ENCODE assay signal across 23 cellular contexts in the genomic region with DNA sequence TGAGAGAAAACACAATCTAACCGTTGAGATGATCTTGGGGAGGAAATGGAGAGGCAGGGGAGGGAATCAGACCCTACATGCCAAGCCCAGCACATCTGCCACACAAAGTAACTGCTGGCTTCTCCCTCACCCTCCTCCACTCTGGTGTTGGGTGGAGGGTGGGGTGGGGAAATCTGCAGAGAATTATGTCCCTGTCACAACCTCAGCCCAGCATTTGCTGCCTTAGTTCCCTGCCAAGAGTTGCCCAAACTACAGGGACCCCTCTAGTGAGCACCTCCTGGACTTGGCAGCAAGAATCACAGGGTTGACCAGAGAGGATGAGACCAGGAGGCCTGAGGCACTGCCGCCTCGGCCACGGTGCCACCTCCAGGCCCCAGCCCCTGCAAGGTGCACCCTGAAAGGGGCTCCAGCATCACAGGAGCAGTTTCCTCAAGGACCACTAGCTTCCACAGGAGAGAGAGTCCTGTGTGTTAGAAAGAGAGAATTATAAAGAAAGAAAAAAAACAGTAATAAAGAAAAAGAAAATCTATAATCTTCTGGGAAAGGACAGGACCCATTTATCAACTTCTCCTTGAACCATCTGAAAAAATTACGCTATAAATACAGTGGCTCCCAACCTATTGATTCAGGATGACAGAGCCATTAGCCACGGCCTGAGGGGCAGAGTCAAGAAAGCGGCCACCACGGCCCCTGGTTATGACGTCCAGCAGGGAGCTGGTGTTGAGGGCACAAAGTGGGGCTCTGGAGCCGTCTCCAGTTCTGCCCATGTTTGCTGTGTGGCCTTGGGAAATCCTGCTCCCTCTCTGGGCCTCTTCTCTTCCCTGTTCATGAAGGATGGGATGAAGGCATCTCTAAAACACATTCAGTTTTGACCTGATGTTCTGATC.
"Had no signal": no experiment of that assay in that cellular context is flagged by ENCODE, and none has a peak within 500 bp of the region (broad histone marks: within the 10 kb centered on the region; RNA-seq: fewer than 3 reads in every experiment).

No MANE protein-coding gene starts in this region.

- H3K36me3 ChIP-seq: cardiac muscle cell, sigmoid colon had no signal

- H3K4me1 Mint-ChIP-seq: activated B cell treated with CpG ODN at 0.5 μM for 24 hours; activated CD4-positive, alpha-beta T cell treated with anti-CD3 and anti-CD28 coated beads for 36 hours; activated naive CD4-positive, alpha-beta T cell treated with anti-CD3 and anti-CD28 coated beads, Interleukin-2, amount 50 U/mL, for 24 hours; memory B cell; neural crest cell had no signal

- H3K9me3 Mint-ChIP-seq: activated naive CD4-positive, alpha-beta T cell treated with anti-CD3 and anti-CD28 coated beads, Interleukin-2, amount 50 U/mL, for 24 hours; neural crest cell; T-helper 1 cell treated with Interleukin-12 subunit alpha and Interleukin-12 subunit beta and Interleukin-4 antibody, amounts not matched to agents 30 μg/mL and 1 μg/mL, for 36 hours had no signal

- H3K4me2 ChIP-seq: smooth muscle cell had no signal

- H3K27ac Mint-ChIP-seq: activated B cell treated with CpG ODN at 0.5 μM for 24 hours; activated CD4-positive, alpha-beta T cell treated with anti-CD3 and anti-CD28 coated beads for 36 hours; activated naive CD4-positive, alpha-beta T cell treated with anti-CD3 and anti-CD28 coated beads, Interleukin-2, amount 50 U/mL, for 24 hours; memory B cell; T-helper 1 cell treated with Interleukin-12 subunit alpha and Interleukin-12 subunit beta and Interleukin-4 antibody, amounts not matched to agents 30 μg/mL and 1 μg/mL, for 36 hours had no signal

- H3K27ac ChIP-seq: body of pancreas, cardiac muscle cell, sigmoid colon, testis had no signal

- H3K9me3 ChIP-seq: body of pancreas, testis had no signal

- H3K4me3 Mint-ChIP-seq: activated B cell treated with CpG ODN at 0.5 μM for 24 hours; activated CD4-positive, alpha-beta T cell treated with anti-CD3 and anti-CD28 coated beads for 36 hours; activated naive CD4-positive, alpha-beta T cell treated with anti-CD3 and anti-CD28 coated beads, Interleukin-2, amount 50 U/mL, for 24 hours; memory B cell; neural crest cell; T-helper 1 cell treated with Interleukin-12 subunit alpha and Interleukin-12 subunit beta and Interleukin-4 antibody, amounts not matched to agents 30 μg/mL and 1 μg/mL, for 36 hours had no signal

- H3K4me1 ChIP-seq: body of pancreas, sigmoid colon, testis had no signal

- H3K27me3 ChIP-seq: body of pancreas, testis had no signal

- DNase-seq: activated B cell treated with CpG ODN at 0.5 μM for 24 hours; activated CD4-positive, alpha-beta T cell treated with anti-CD3 and anti-CD28 coated beads for 36 hours; activated CD4-positive, alpha-beta T cell treated with anti-CD3 and anti-CD28 coated beads, Interleukin-2, amount 50 U/mL, for 4 hours; activated gamma-delta T cell treated with Interleukin-2 at 50 U/mL for 16 hours; activated T-cell treated with anti-CD3 and anti-CD28 coated beads, Interleukin-2, amount 50 U/mL, for 1 hour; anterior cingulate cortex; body of pancreas; dermis blood vessel endothelial cell; effector memory CD4-positive, alpha-beta T cell; hypothalamus; left ventricle myocardium superior; sigmoid colon; stimulated activated CD4-positive, alpha-beta T cell treated with anti-CD3 and anti-CD28 coated beads, Interleukin-4, amount 100 ng/mL, for 1 hour; stimulated activated naive CD4-positive, alpha-beta T cell; T1000; testis; trophoblast cell had no signal

- H3K4me3 ChIP-seq: body of pancreas, cardiac muscle cell, sigmoid colon, smooth muscle cell, testis had no signal

- H3K36me3 Mint-ChIP-seq: activated naive CD4-positive, alpha-beta T cell treated with anti-CD3 and anti-CD28 coated beads, Interleukin-2, amount 50 U/mL, for 24 hours; memory B cell had no signal
